ENCODE assay signal across 8 cellular contexts in genomic region chr17:38296834-38297517, GRCh38. TPM values are rescaled to one million over a fixed set of nuclear protein-coding genes. Genes with fewer than 3 reads are reported as not detected.
A peak's percentile ranks its signal among the peaks of the same experiment; 100 is the strongest.
DNase-seq lines count a peak whose midpoint lies in the region; ATAC-seq, FAIRE-seq and TF ChIP-seq lines count a peak whose summit lies in the region.
"Not testable (repeated sequence)": the region's sequence is repeated elsewhere in the genome, so short reads cannot be mapped to it uniquely, and the experiment has no call there.

MRPL45 (plus strand) TSS chr17:38297168; CDS start chr17:38297184, 16 bp downstream.

- H3K4me2 ChIP-seq in keratinocyte (ENCODE audit: control insufficient read depth, extremely low read depth, insufficient read depth, low read depth, low read length) = peak within 1 kb of the TSS; percentile 69

- not testable (repeated sequence) for H3K4me1 ChIP-seq in keratinocyte (ENCODE audit: control insufficient read depth, extremely low read depth, insufficient read depth, low read length)

- not testable (repeated sequence) for H3K36me3 ChIP-seq in keratinocyte (ENCODE audit: control insufficient read depth in 2 of 2, extremely low read depth in 1 of 2, insufficient read depth in 2 of 2, low read length in 2 of 2)

- dilution Hi-C loops in keratinocyte (cut with MboI; ENCODE audit: extremely low pct_ligation_motif_present, low sequenced_read_pairs) = not testable (repeated sequence)

- H3K4me3 ChIP-seq in keratinocyte (ENCODE audit: control insufficient read depth in 2 of 3, extremely low read depth in 1 of 3, insufficient read depth in 2 of 3, low read depth in 1 of 3, low read length in 3 of 3) = peak within 1 kb of the TSS; percentile 49 to 68 (median 58)

- H3K79me2 ChIP-seq in keratinocyte (ENCODE audit: control insufficient read depth, insufficient read depth, low read length) = not testable (repeated sequence)

- H3K27me3 ChIP-seq in keratinocyte (ENCODE audit: control insufficient read depth, extremely low read depth, insufficient read depth, low read length) = not testable (repeated sequence)

- TF ChIP-seq CTCF in keratinocyte (optimal IDR thresholded peaks at IDR 0.05 in 1 of 3, IDR thresholded peaks at IDR 0.05 in 1 of 3, conservative IDR thresholded peaks at IDR 0.05 in 1 of 3; ENCODE audit: extremely low read depth in 1 of 3, insufficient read depth in 2 of 3, low read length in 3 of 3) = not testable (repeated sequence)

- DNase-seq in AML-193 (lab: John Stamatoyannopoulos, UW) (peak; percentile 93 to 97), GM19238 (ENCODE audit: insufficient read length, low spot score) (peak; percentile 86), NCI-H510A (lab: John Stamatoyannopoulos, UW) (peak; percentile 96), cerebellar nuclear complex (lab: John Stamatoyannopoulos, UW) (peak; percentile 81 to 89), keratinocyte (ENCODE audit: low read depth, low spot score) (peak; percentile 81)
- DNase-seq in activated CD4-positive, alpha-beta T cell treated with anti-CD3 and anti-CD28 coated beads for 1 hour = peak; percentile 95
- peak; percentile 95 to 96 (median 95) for DNase-seq in stimulated activated CD4-positive, alpha-beta T cell treated with anti-CD3 and anti-CD28 coated beads, Interleukin-12 subunit alpha, Interleukin-12 subunit beta, amount 100 ng/mL, for 48 hours (ENCODE audit: low read depth in 2 of 3, low spot score in 1 of 3)

- not testable (repeated sequence) for FAIRE-seq in keratinocyte (lab: Jason Lieb, UNC)

- ATAC-seq in HG03439 (IDR thresholded peaks at IDR 0.05; ENCODE audit: unreplicated experiment) = peak; percentile 86

- H4K20me1 ChIP-seq in keratinocyte (ENCODE audit: control insufficient read depth, extremely low read depth, insufficient read depth, low read length) = not testable (repeated sequence)

- peak within 1 kb of the TSS; percentile 61 for H2AFZ ChIP-seq in keratinocyte (ENCODE audit: control insufficient read depth, low read length)

- H3K9ac ChIP-seq in keratinocyte (ENCODE audit: control insufficient read depth, extremely low read depth, insufficient read depth, low read length) = peak within 1 kb of the TSS; percentile 82

- H3K9me1 ChIP-seq in keratinocyte (ENCODE audit: control insufficient read depth, extremely low read depth, insufficient read depth, low read length) = not testable (repeated sequence)

- H3K9me3 ChIP-seq in keratinocyte (ENCODE audit: control insufficient read depth, low read depth, low read length) = not testable (repeated sequence)

- H3K27ac ChIP-seq in keratinocyte (ENCODE audit: control insufficient read depth, insufficient read depth, low read length) = peak within 1 kb of the TSS; percentile 67

RNA-seq across cellular contexts. Expression of gene MRPL45, which starts in this region (rescaled TPM):
- 47.4 to 64.9 TPM (median 53.3 TPM) in 3 replicates for polyA plus RNA-seq in keratinocyte
- polyA plus RNA-seq in keratinocyte (2011; ENCODE audit: low read depth) = 35.5 TPM
- polyA plus RNA-seq in keratinocyte (2011; cell fraction: cytosol; rRNA removed) = 50.6 and 71.3 TPM in 2 replicates
- 33.2 and 38.5 TPM in 2 replicates for polyA plus RNA-seq in keratinocyte (2011; cell fraction: nucleus; rRNA removed)
- 33.2 and 33.8 TPM in 2 replicates for polyA plus RNA-seq in keratinocyte (2012; ENCODE audit: low replicate concordance)
- polyA minus RNA-seq in keratinocyte = 17.3 to 40.7 TPM (median 37.4 TPM) in 3 replicates
- 18.6 TPM for polyA minus RNA-seq in keratinocyte (2011; cell fraction: cytosol; rRNA and poly(A)+ RNA removed)
- 9.8 and 12.3 TPM in 2 replicates for polyA minus RNA-seq in keratinocyte (2011; cell fraction: nucleus; rRNA and poly(A)+ RNA removed)

Comparison
In these comparisons a context has a peak if more than half of its experiments do, and no peak if none do; other contexts are left out.
1. Peak in every context shown above with its lines: DNase-seq, ATAC-seq, H3K4me3 ChIP-seq and H3K27ac ChIP-seq.